Comparison of ENCODE assay signal across 1 cellular context in the genomic region with DNA sequence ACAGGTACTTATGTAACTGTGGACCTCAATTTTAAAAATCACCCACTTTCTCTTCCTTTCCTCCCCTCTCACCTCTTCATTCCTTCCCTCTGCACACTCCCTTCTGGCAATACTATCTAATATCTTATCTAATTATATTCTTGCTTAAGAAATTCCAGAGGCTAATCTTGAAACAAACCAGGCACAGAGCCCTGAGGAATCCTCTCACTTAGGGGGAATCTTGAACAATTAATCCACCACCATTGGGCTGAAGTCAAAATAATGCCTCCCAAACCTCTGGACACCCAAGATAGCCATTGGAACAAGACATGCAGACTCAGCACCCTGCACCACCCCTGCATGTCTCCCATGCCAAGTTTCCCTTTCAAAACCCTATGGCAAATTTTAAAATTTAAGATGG.
TF ChIP-seq lines count a peak whose summit lies in the region.

No MANE protein-coding gene starts in this region.

TF ChIP-seq in IMR-90, 13 proteins besides CTCF, POLR2A, EP300 and RAD21:
- TF ChIP-seq MAFK (IDR thresholded peaks at IDR 0.05; ENCODE audit: low read depth, low read length): no peak
- no peak for TF ChIP-seq CHD1 (IDR thresholded peaks at IDR 0.05; ENCODE audit: low read depth, low read length)
- no peak for TF ChIP-seq NFE2L2 (IDR thresholded peaks at IDR 0.05; ENCODE audit: low read depth, low read length)
- TF ChIP-seq MXI1 (IDR thresholded peaks at IDR 0.05; ENCODE audit: borderline replicate concordance, low read depth, low read length): no peak
- TF ChIP-seq RFX5 (IDR thresholded peaks at IDR 0.05; ENCODE audit: low read depth, low read length): no peak
- TF ChIP-seq FOS (IDR thresholded peaks at IDR 0.05; ENCODE audit: low read depth, low read length): no peak
- TF ChIP-seq RCOR1 (IDR thresholded peaks at IDR 0.05; ENCODE audit: insufficient replicate concordance, low read length): no peak
- no peak for TF ChIP-seq MAZ (IDR thresholded peaks at IDR 0.05; ENCODE audit: borderline replicate concordance, low read depth, low read length)
- TF ChIP-seq, protein P1, sequence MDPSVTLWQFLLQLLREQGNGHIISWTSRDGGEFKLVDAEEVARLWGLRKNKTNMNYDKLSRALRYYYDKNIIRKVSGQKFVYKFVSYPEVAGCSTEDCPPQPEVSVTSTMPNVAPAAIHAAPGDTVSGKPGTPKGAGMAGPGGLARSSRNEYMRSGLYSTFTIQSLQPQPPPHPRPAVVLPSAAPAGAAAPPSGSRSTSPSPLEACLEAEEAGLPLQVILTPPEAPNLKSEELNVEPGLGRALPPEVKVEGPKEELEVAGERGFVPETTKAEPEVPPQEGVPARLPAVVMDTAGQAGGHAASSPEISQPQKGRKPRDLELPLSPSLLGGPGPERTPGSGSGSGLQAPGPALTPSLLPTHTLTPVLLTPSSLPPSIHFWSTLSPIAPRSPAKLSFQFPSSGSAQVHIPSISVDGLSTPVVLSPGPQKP (IDR thresholded peaks at IDR 0.05; ENCODE audit: borderline replicate concordance, low read depth, low read length): no peak
- TF ChIP-seq, protein P2, sequence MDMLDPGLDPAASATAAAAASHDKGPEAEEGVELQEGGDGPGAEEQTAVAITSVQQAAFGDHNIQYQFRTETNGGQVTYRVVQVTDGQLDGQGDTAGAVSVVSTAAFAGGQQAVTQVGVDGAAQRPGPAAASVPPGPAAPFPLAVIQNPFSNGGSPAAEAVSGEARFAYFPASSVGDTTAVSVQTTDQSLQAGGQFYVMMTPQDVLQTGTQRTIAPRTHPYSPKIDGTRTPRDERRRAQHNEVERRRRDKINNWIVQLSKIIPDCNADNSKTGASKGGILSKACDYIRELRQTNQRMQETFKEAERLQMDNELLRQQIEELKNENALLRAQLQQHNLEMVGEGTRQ (IDR thresholded peaks at IDR 0.05; ENCODE audit: low read depth, low read length): no peak
- TF ChIP-seq BHLHE40 (IDR thresholded peaks at IDR 0.05; ENCODE audit: low read depth, low read length): no peak
- no peak for TF ChIP-seq CEBPB (IDR thresholded peaks at IDR 0.05; ENCODE audit: low read depth, low read length)
- no peak for TF ChIP-seq SMC3 (IDR thresholded peaks at IDR 0.05; ENCODE audit: low read depth, low read length)
